11 cellular contexts compared by ENCODE assay signal in the genomic region with DNA sequence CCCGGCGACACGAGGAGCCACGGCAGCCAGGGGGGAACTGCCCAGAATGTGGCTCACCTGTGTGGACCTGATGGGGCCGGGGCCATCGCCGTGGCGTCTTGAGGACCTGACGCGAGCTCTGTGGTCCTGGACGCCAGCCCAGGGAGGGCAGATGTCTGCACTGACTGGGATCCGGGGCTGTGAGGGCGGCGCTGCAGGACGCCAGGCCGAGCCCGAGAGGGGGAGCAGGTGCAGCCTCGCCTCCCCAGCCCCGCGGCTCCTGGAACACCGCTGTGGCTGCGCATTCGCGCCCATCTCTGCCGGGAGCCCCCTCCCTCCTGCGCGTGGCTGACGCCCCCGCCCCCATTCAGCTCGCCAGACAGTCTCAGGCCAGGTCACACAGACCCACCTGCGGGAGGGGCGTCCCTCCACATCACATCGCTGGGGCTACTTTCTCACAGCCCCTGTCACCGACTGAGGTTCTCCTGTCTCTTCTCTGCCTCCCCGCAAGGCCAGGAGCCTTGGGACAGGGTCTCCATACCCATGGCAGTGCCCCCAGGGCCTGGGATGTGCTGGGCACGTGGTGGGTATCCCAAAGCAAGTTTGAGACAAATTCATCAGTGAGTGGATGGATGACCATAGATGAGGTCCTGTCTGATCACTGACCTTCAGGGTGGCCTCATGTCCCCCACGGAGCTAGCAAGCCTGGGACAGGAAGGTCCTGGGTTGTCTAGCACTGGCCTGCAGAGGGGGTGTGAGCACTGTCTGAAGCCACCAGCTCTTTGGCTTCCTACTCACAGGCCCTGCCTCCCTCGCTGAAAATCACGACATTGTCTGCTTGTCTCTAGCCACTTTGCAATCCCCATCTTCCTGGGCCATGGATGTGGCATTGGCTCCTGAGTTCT. TPM values are rescaled to one million over a fixed set of nuclear protein-coding genes. Genes with fewer than 3 reads are reported as not detected.
DNase-seq lines count a peak whose midpoint lies in the region; ATAC-seq and TF ChIP-seq lines count a peak whose summit lies in the region.
"Had no signal": no experiment of that assay in that cellular context is flagged by ENCODE, and none has a peak within 500 bp of the region (broad histone marks: within the 10 kb centered on the region; RNA-seq: fewer than 3 reads in every experiment).

No MANE protein-coding gene starts in this region.

- no peaks in the 10 kb centered on the region for H3K9me3 Mint-ChIP-seq in GM23338

- no peaks in the 10 kb centered on the region for H3K79me2 ChIP-seq in GM23338 (replicated peaks; ENCODE audit: insufficient read depth)

- H3K27ac ChIP-seq in 22Rv1: no peak overlapping the region
- H3K27ac ChIP-seq in GM23338 (ENCODE audit: low read depth): no peak overlapping the region
- H3K27ac ChIP-seq: heart right ventricle had no signal

- no peaks in the 10 kb centered on the region for H3F3A ChIP-seq in GM23338 (replicated peaks; ENCODE audit: low read depth)

- ATAC-seq in GM23338: peak; percentile 86
- ATAC-seq in GM18858 (IDR thresholded peaks at IDR 0.05; ENCODE audit: unreplicated experiment): no peak
- ATAC-seq in HG02678 (IDR thresholded peaks at IDR 0.05; ENCODE audit: unreplicated experiment): no peak

- H3K4me1 Mint-ChIP-seq in GM23338: no peaks in the 10 kb centered on the region; the same call in 2 of the 3 replicates
- H3K4me1 Mint-ChIP-seq: CD8-positive, alpha-beta memory T cell had no signal

- H3K36me3 ChIP-seq in GM23338 (ENCODE audit: insufficient read depth) (no peaks in the 10 kb centered on the region), kidney epithelial cell (ENCODE audit: control insufficient read depth, insufficient read depth, low read length) (no peaks in the 10 kb centered on the region)
- H3K36me3 ChIP-seq: heart right ventricle had no signal

- no peaks in the 10 kb centered on the region for H3K9me2 ChIP-seq in GM23338 (ENCODE audit: insufficient read depth)

- H3K27me3 ChIP-seq in GM23338 (ENCODE audit: insufficient read depth): no peaks in the 10 kb centered on the region
- peaks cover 2% of the 10 kb centered on the region for H3K27me3 ChIP-seq in kidney epithelial cell (ENCODE audit: control insufficient read depth, insufficient read depth, low read length)

- no peak overlapping the region for H3K4me2 ChIP-seq in GM23338

- peaks cover 8% of the 10 kb centered on the region for H3K27me3 Mint-ChIP-seq in GM23338 (ENCODE audit: insufficient read depth, low read depth, poor library complexity)

- H3K4me3 Mint-ChIP-seq in GM23338: no peak overlapping the region
- H3K4me3 Mint-ChIP-seq: CD8-positive, alpha-beta memory T cell had no signal

- H3K27ac Mint-ChIP-seq in GM23338: no peak overlapping the region
- H3K27ac Mint-ChIP-seq: CD8-positive, alpha-beta memory T cell had no signal

- no peaks in the 10 kb centered on the region for H3K4me1 ChIP-seq in GM23338 (ENCODE audit: insufficient read depth)

- 0 out of 2 replicates have a peak overlapping the region, but pooled peaks have one; percentile 38 for H2AFZ ChIP-seq in GM23338

- no peaks in the 10 kb centered on the region for H4K20me1 ChIP-seq in GM23338 (replicated peaks; ENCODE audit: insufficient read depth)

- H3K36me3 Mint-ChIP-seq in GM23338 (ENCODE audit: low read depth): no peaks in the 10 kb centered on the region
- H3K36me3 Mint-ChIP-seq: CD8-positive, alpha-beta memory T cell had no signal

- DNase-seq in GM23338 (ENCODE audit: low spot score) (peak; percentile 44), SW480 (ENCODE audit: low spot score) (peak; percentile 24), kidney epithelial cell (ENCODE audit: low read depth) (no peak)
- no peak for DNase-seq in stimulated activated CD4-positive, alpha-beta T cell treated with anti-CD3 and anti-CD28 coated beads, Interleukin-4, amount 100 ng/mL, for 24 hours
- no peak for DNase-seq in activated CD4-positive, CD25-positive, alpha-beta regulatory T cell (lab: John Stamatoyannopoulos, UW)
- DNase-seq: CD8-positive, alpha-beta memory T cell; central memory CD4-positive, alpha-beta T cell; heart right ventricle had no signal

- H3K4me3 ChIP-seq in GM23338 (no peak overlapping the region), kidney epithelial cell (ENCODE audit: low read depth, low read length) (no peak overlapping the region)
- H3K4me3 ChIP-seq: heart right ventricle had no signal

- peak; percentile 17; the same call in 1 of the 2 replicates for TF ChIP-seq CTCF in 22Rv1 (IDR thresholded peaks at IDR 0.05)
- peak in 1 of 2 experiments; percentile 59; a peak in 2 of 4 replicates for TF ChIP-seq CTCF in GM23338 (conservative IDR thresholded peaks at IDR 0.05; ENCODE audit: low read depth in 2 of 2)
- peak; percentile 3 for TF ChIP-seq CTCF in kidney epithelial cell (IDR thresholded peaks at IDR 0.05; ENCODE audit: insufficient read depth, low read length, poor library complexity, severe bottlenecking)

TF ChIP-seq in GM23338, 12 proteins besides CTCF, POLR2A, EP300 and RAD21 (continues in another document):
- TF ChIP-seq POLR2AphosphoS5 (IDR thresholded peaks at IDR 0.05; ENCODE audit: low read depth) (no peak), CREB1 (CRISPR knock-in tag; IDR thresholded peaks at IDR 0.05; ENCODE audit: low read depth) (no peak), ZNF462 (CRISPR knock-in tag; IDR thresholded peaks at IDR 0.05) (no peak), ZNF114 (CRISPR knock-in tag; IDR thresholded peaks at IDR 0.05) (no peak), EZH2 (IDR thresholded peaks at IDR 0.05; ENCODE audit: low read depth, unreplicated experiment) (no peak), STAT1 (IDR thresholded peaks at IDR 0.05; ENCODE audit: unreplicated experiment) (no peak), ZNF331 (CRISPR knock-in tag; IDR thresholded peaks at IDR 0.05; ENCODE audit: low read depth) (no peak)

RNA-seq across cellular contexts. Expression of gene RASGEF1C, which starts 47.3 kb away (rescaled TPM):
- total RNA-seq in GM23338 (2014; rRNA removed; shearing (Covaris generic)): 0.42 and 2.6 TPM in 2 replicates
- polyA plus RNA-seq in GM23338 (2016; fragmentation: Nextera tagmentation; extraction: Ambion mirVana): 0.40 and 0.77 TPM in 2 replicates
- 0.13 TPM in 1 of 2 replicates, not detected in the other for total RNA-seq in kidney epithelial cell
- total RNA-seq: CD8-positive, alpha-beta memory T cell had no signal
- polyA plus RNA-seq: CD8-positive, alpha-beta memory T cell had no signal

Comparison
In these comparisons a context has a peak if more than half of its experiments do, and no peak if none do; other contexts are left out.
1. DNase-seq: peak in GM23338 (single experiment) and SW480 (single experiment); none in kidney epithelial cell (single experiment), stimulated activated CD4-positive, alpha-beta T cell treated with anti-CD3 and anti-CD28 coated beads, Interleukin-4, amount 100 ng/mL, for 24 hours (single experiment) and activated CD4-positive, CD25-positive, alpha-beta regulatory T cell (0 of 4).